Comparison of ENCODE assay signal across 18 cellular contexts in the genomic region with DNA sequence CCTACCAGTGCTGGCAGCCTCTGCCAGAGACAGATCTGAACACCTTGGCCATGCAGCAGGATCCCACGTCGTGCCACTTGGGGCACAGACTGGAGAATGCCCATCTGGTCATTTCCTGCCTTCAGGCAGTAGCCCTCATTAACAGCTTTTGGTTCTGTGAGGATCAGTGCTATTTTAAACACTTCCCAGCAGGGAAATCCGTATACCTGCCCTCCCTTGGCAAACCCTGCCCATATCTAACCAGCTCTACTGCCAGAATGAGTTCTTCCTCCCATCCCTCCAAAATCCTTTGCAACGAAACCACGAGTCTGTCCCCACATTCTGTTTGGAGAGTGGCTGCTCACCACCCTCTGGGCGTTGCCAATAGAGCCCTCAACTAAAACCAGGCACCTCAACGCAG.
DNase-seq lines count a peak whose midpoint lies in the region; ATAC-seq and TF ChIP-seq lines count a peak whose summit lies in the region.
"Had no signal": no experiment of that assay in that cellular context is flagged by ENCODE, and none has a peak within 500 bp of the region (broad histone marks: within the 10 kb centered on the region; RNA-seq: fewer than 3 reads in every experiment).

No MANE protein-coding gene starts in this region.

- H2AK5ac ChIP-seq in neuronal stem cell (ENCODE audit: low read depth, low read length): no peak overlapping the region

- intact Hi-C loops in Right ventricle myocardium superior (cut with DNase I) (no loop called here), left ventricle myocardium superior (cut with micrococcal nuclease) (no loop called here)

- no peak overlapping the region for H3K27ac ChIP-seq in neuronal stem cell (replicated peaks; ENCODE audit: low read length)
- H3K27ac ChIP-seq: 22Rv1; A549; BLaER1 treated with 17β-estradiol and CSF1 and Interleukin-3, amounts not matched to agents 10 nM and 100 nM; C4-2B had no signal

- H3K23ac ChIP-seq in neuronal stem cell (ENCODE audit: low read depth, low read length, poor library complexity): no peak overlapping the region

- no peak overlapping the region for H3K14ac ChIP-seq in neuronal stem cell (ENCODE audit: low read length)

- H3K18ac ChIP-seq in neuronal stem cell (ENCODE audit: low read length): no peak overlapping the region

- no peak overlapping the region for H2BK12ac ChIP-seq in neuronal stem cell (ENCODE audit: low read length)

- WGBS in neuronal stem cell (ENCODE audit: extremely low coverage in 2 of 2, insufficient read length in 2 of 2, insufficient replicate concordance in 1 of 2), 2 donors: no CpG with 5 or more reads among the region's 7 CpGs

- H3K4ac ChIP-seq in neuronal stem cell (ENCODE audit: low read length): no peak overlapping the region

- H3K4me1 ChIP-seq in neuronal stem cell (ENCODE audit: control insufficient read depth in 2 of 2, insufficient read depth in 1 of 2, low read depth in 1 of 2, low read length in 2 of 2): peaks cover 0 to 1% of the 10 kb centered on the region in 2 donors
- H3K4me1 ChIP-seq: A549, Caco-2 had no signal

- H3K36me3 ChIP-seq in neuronal stem cell (replicated peaks in 1 of 2; ENCODE audit: control insufficient read depth in 2 of 2, insufficient read depth in 2 of 2, low read length in 2 of 2): no peaks in the 10 kb centered on the region
- H3K36me3 ChIP-seq: BLaER1 treated with 17β-estradiol and CSF1 and Interleukin-3, amounts not matched to agents 10 nM and 100 nM had no signal

- no peak overlapping the region for H2AFZ ChIP-seq in neuronal stem cell (ENCODE audit: low read length)

- no peak for TF ChIP-seq CTCF in foreskin fibroblast (IDR thresholded peaks at IDR 0.05; ENCODE audit: low read depth, low read length)

- H2BK5ac ChIP-seq in neuronal stem cell (ENCODE audit: low read length): no peak overlapping the region

- H3K9ac ChIP-seq in neuronal stem cell (ENCODE audit: low read depth, low read length, poor library complexity): no peak overlapping the region
- H3K9ac ChIP-seq: BLaER1 treated with 17β-estradiol and CSF1 and Interleukin-3, amounts not matched to agents 10 nM and 100 nM had no signal

- no peaks in the 10 kb centered on the region for H3K9me3 ChIP-seq in neuronal stem cell (replicated peaks in 1 of 2; ENCODE audit: control insufficient read depth in 2 of 2, insufficient read depth in 1 of 2, low read depth in 1 of 2, low read length in 2 of 2)
- H3K9me3 ChIP-seq: A549; BLaER1 treated with 17β-estradiol and CSF1 and Interleukin-3, amounts not matched to agents 10 nM and 100 nM; Caco-2 had no signal

- H2BK15ac ChIP-seq in neuronal stem cell (ENCODE audit: low read length): peak overlapping the region; percentile 64

- H3K4me3 ChIP-seq in neuronal stem cell (ENCODE audit: low read length in 2 of 2): no peak overlapping the region
- H3K4me3 ChIP-seq in foreskin fibroblast (ENCODE audit: low read depth in 1 of 2, low read length in 2 of 2): no peak overlapping the region
- H3K4me3 ChIP-seq: A549; BLaER1 treated with 17β-estradiol and CSF1 and Interleukin-3, amounts not matched to agents 10 nM and 100 nM; GM12878 had no signal

- peaks cover 0 to 40% (median 0%) of the 10 kb centered on the region in 3 experiments for H3K27me3 ChIP-seq in neuronal stem cell (ENCODE audit: control insufficient read depth in 3 of 3, insufficient read depth in 3 of 3, low read depth in 1 of 3, low read length in 3 of 3)

- H3K79me1 ChIP-seq in neuronal stem cell (ENCODE audit: low read depth, low read length): peaks cover 1% of the 10 kb centered on the region

- no peak overlapping the region for H2BK120ac ChIP-seq in neuronal stem cell (ENCODE audit: low read depth, low read length)

- no peak overlapping the region for H4K91ac ChIP-seq in neuronal stem cell (ENCODE audit: low read depth, low read length, poor library complexity)

- DNase-seq in Right ventricle myocardium superior (peak; percentile 23), left ventricle myocardium superior (no peak), cerebellar nuclear complex (lab: John Stamatoyannopoulos, UW) (peak; percentile 85 to 92), neuronal stem cell (ENCODE audit: low spot score) (no peak), foreskin fibroblast (no peak), LoVo (ENCODE audit: low spot score) (no peak)
- DNase-seq: AML-193; Caco-2; Calu3; CD4-positive, alpha-beta T cell; CD8-positive, alpha-beta T cell; DMS79 treated with DMSO at 0.1 percent for 48 hours; GDM1 had no signal

- H3K4me2 ChIP-seq in neuronal stem cell (ENCODE audit: insufficient read depth, low read length, poor library complexity, severe bottlenecking): no peak overlapping the region
- H3K4me2 ChIP-seq: A549; BLaER1 treated with 17β-estradiol and CSF1 and Interleukin-3, amounts not matched to agents 10 nM and 100 nM had no signal

- H4K8ac ChIP-seq in neuronal stem cell (ENCODE audit: low read depth, low read length): no peak overlapping the region

- no peak for ATAC-seq in Right ventricle myocardium superior (ENCODE audit: poor library complexity)
- ATAC-seq in left ventricle myocardium superior: no peak
- ATAC-seq: A549; CD8-positive, alpha-beta T cell; GM12878 had no signal

Comparison
In these comparisons a context has a peak if more than half of its experiments do, and no peak if none do; other contexts are left out.
1. DNase-seq: peak in Right ventricle myocardium superior (single experiment) and cerebellar nuclear complex (2 of 2); none in left ventricle myocardium superior (single experiment), neuronal stem cell (single experiment), foreskin fibroblast (0 of 2) and LoVo (single experiment).